ENCODE assay signal across 10 cellular contexts in the genomic region with DNA sequence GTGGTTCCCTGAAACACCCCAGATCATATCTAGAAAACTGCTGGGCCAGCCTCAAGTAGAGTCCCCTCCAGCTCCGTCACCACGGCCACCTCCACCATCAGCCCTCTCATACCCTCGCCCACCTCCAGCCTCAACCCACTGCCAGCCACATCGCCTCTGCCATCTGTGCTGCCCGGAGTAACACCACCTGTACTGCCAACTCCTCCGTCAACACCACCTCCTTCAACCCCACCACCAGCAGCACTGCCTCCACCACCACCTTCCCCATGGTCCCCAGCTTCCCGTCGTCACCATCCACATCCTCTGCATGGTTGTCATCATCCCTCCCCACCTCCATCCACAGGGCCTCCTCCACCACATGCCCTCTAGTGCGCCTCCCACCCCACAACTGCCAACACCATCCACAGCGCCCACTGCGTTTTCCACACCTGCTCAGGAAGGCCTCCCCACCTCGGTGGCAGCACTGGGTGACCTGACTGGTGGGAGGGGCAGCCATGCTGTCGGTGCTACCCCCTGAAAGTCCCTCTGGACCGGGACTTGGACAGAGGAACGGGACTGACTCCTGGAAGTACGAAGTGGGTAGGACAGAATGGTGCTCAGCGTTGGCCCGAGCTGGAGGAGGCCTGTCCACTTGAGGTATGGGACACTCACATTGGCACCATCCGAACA. TPM values are rescaled to one million over a fixed set of nuclear protein-coding genes. Genes with fewer than 3 reads are reported as not detected.
DNase-seq lines count a peak whose midpoint lies in the region; ATAC-seq and TF ChIP-seq lines count a peak whose summit lies in the region.
"Had no signal": no experiment of that assay in that cellular context is flagged by ENCODE, and none has a peak within 500 bp of the region (broad histone marks: within the 10 kb centered on the region; RNA-seq: fewer than 3 reads in every experiment).

No MANE protein-coding gene starts in this region.

- H3K27me3 ChIP-seq in AG04450 (ENCODE audit: control insufficient read depth, insufficient read depth, low read length) (no peaks in the 10 kb centered on the region), esophagus squamous epithelium (peaks cover 0 to 23% (median 0%) of the 10 kb centered on the region in 4 donors), osteoblast (ENCODE audit: insufficient read depth, low read length) (no peaks in the 10 kb centered on the region)

- CTCF ChIA-PET in AG04450 (lab: Charles Lee) (no interaction called here), T-cell (lab: Charles Lee) (no interaction called here)

- H3K4me3 ChIP-seq in AG04450 (ENCODE audit: low read depth, low read length) (peak overlapping the region; percentile 2; the same call in 1 of the 2 replicates), esophagus squamous epithelium (peak overlapping the region; percentile 58 to 88 (median 66)), osteoblast (ENCODE audit: insufficient read depth, low read length) (peak overlapping the region; percentile 78)

- TF ChIP-seq CTCF in AG04450 (IDR thresholded peaks at IDR 0.05; ENCODE audit: low read depth, low read length) (no peak), esophagus squamous epithelium (IDR thresholded peaks at IDR 0.05) (no peak), osteoblast (IDR thresholded peaks at IDR 0.05; ENCODE audit: extremely low read depth, low read depth, low read length) (no peak)

- H2AFZ ChIP-seq in osteoblast (ENCODE audit: low read length) = no peak overlapping the region

- H4K20me1 ChIP-seq in osteoblast (ENCODE audit: insufficient read depth, low read length) = peaks cover 39% of the 10 kb centered on the region

- H3K4me1 Mint-ChIP-seq in T-cell = peaks cover 8 to 28% (median 24%) of the 10 kb centered on the region in 3 donors

- H3K27ac ChIP-seq in AG04450 (ENCODE audit: low read depth, low read length) (no peak overlapping the region), esophagus squamous epithelium (peak overlapping the region in 2 of 4 donors; percentile 33 to 91), osteoblast (ENCODE audit: low read depth, low read length) (no peak overlapping the region)

- no peak for ATAC-seq in T-cell (replicated peaks in 1 of 4)
- ATAC-seq in sciatic nerve = no peak
- ATAC-seq in HG03135 (IDR thresholded peaks at IDR 0.05; ENCODE audit: unreplicated experiment) = no peak
- ATAC-seq: mucosa of descending colon had no signal

- intact Hi-C loops in esophagus squamous epithelium (cut with DNase I) (no loop called here), sciatic nerve (cut with DNase I) (loop anchor here (10.0 kb wide), 1 partner anchor 85 kb away; no protein-coding TSS in a partner anchor)

- peaks cover 0 to 10% (median 5%) of the 10 kb centered on the region in 3 donors for H3K9me3 Mint-ChIP-seq in T-cell

- no peaks in the 10 kb centered on the region for H3K36me3 Mint-ChIP-seq in T-cell

- peaks cover 20% of the 10 kb centered on the region for H3K79me2 ChIP-seq in osteoblast (ENCODE audit: insufficient read depth, low read length)

- H3K9me3 ChIP-seq in AG04450 (ENCODE audit: control insufficient read depth, insufficient read depth, low read length) = peaks cover 18% of the 10 kb centered on the region
- peaks cover 0 to 18% (median 15%) of the 10 kb centered on the region in 3 donors for H3K9me3 ChIP-seq in esophagus squamous epithelium
- peaks cover 9% of the 10 kb centered on the region for H3K9me3 ChIP-seq in osteoblast (ENCODE audit: low read depth, low read length)

- H3K27me3 Mint-ChIP-seq in T-cell = peaks cover 14 to 36% of the 10 kb centered on the region in 2 donors

- POLR2A ChIA-PET in AG04450 (lab: Yijun Ruan, JAX) (no interaction called here), T-cell (lab: Charles Lee) (no interaction called here)

- peak overlapping the region; percentile 2 to 48 for H3K27ac Mint-ChIP-seq in T-cell

- peak overlapping the region; percentile 68 for H3K4me2 ChIP-seq in osteoblast (ENCODE audit: insufficient read depth, low read length)

- H3K4me1 ChIP-seq in esophagus squamous epithelium (peaks cover 12 to 64% (median 28%) of the 10 kb centered on the region in 3 donors), osteoblast (ENCODE audit: insufficient read depth, low read length) (peaks cover 10% of the 10 kb centered on the region)

- DNase-seq in AG04450 (ENCODE audit: low read depth, low spot score) (no peak), T-cell (peak in 2 of 34 experiments; percentile 4 to 7), esophagus squamous epithelium (lab: John Stamatoyannopoulos, UW) (no peak), osteoblast (ENCODE audit: insufficient read length, low spot score, missing footprints) (peak; percentile 78), sciatic nerve (ENCODE audit: low spot score) (no peak), kidney glomerular epithelial cell (lab: John Stamatoyannopoulos, UW) (no peak), NCI-H2081 treated with DMSO at 0.1 percent for 48 hours (lab: John Stamatoyannopoulos, UW) (no peak)
- DNase-seq: DND-41 had no signal

- peak overlapping the region; percentile 61 to 73 (median 67) for H3K4me3 Mint-ChIP-seq in T-cell

- no peak for TF ChIP-seq POLR2A in esophagus squamous epithelium (IDR thresholded peaks at IDR 0.05)

- H3K36me3 ChIP-seq in esophagus squamous epithelium = peaks cover 0 to 11% (median 0%) of the 10 kb centered on the region in 3 donors
- H3K36me3 ChIP-seq in osteoblast (ENCODE audit: insufficient read depth, low read length) = peaks cover 28% of the 10 kb centered on the region

- 85 to 90% methylated on average over 15 of the region's 19 CpGs for WGBS in esophagus squamous epithelium, 2 donors

RNA-seq across cellular contexts. Expression of a gene that starts 1.6 kb away (rescaled TPM):
- polyA plus RNA-seq in AG04450 (2011; rRNA removed) = 1.6 and 2.4 TPM in 2 replicates
- polyA minus RNA-seq in AG04450 (2011; rRNA and poly(A)+ RNA removed) = 3.7 and 4.6 TPM in 2 replicates
- 10 to 100 TPM; 37.7 to 82.5 (median 69.4) TPM for total RNA-seq in T-cell
- total RNA-seq in esophagus squamous epithelium = 10 to 100 TPM in 1 of 4 donors, 1 to 10 TPM in 3; 3.3 to 13.9 (median 4.8) TPM
- total RNA-seq in osteoblast = 94.8 and 127 TPM in 2 replicates
- total RNA-seq in sciatic nerve = 148 TPM

Comparison
In these comparisons a context has a peak if more than half of its experiments do, and no peak if none do; other contexts are left out.
1. H3K4me3 ChIP-seq: peak in every context shown above with its lines; median percentile 78 in osteoblast; 66 in esophagus squamous epithelium; 2 in AG04450.